ENCODE assay signal across 9 cellular contexts in genomic region chr14:53758141-53758540, GRCh38.
"Had no signal": no experiment of that assay in that cellular context is flagged by ENCODE, and none has a peak within 500 bp of the region (broad histone marks: within the 10 kb centered on the region; RNA-seq: fewer than 3 reads in every experiment).

No MANE protein-coding gene starts in this region.

- H2AFZ ChIP-seq: GM23338 had no signal

- ATAC-seq: GM23338 had no signal

- H3K4me3 ChIP-seq: GM23338 had no signal

- DNase-seq: H9, HCEC 1CT, Karpas-422, KBM-7 had no signal

- H3K4me2 ChIP-seq: GM23338, KMS-11 had no signal

- FAIRE-seq: H1, H54 had no signal

- H3K27ac ChIP-seq: HL-60, KMS-11 had no signal

- H3K9ac ChIP-seq: KMS-11 had no signal
